In the genomic region with DNA sequence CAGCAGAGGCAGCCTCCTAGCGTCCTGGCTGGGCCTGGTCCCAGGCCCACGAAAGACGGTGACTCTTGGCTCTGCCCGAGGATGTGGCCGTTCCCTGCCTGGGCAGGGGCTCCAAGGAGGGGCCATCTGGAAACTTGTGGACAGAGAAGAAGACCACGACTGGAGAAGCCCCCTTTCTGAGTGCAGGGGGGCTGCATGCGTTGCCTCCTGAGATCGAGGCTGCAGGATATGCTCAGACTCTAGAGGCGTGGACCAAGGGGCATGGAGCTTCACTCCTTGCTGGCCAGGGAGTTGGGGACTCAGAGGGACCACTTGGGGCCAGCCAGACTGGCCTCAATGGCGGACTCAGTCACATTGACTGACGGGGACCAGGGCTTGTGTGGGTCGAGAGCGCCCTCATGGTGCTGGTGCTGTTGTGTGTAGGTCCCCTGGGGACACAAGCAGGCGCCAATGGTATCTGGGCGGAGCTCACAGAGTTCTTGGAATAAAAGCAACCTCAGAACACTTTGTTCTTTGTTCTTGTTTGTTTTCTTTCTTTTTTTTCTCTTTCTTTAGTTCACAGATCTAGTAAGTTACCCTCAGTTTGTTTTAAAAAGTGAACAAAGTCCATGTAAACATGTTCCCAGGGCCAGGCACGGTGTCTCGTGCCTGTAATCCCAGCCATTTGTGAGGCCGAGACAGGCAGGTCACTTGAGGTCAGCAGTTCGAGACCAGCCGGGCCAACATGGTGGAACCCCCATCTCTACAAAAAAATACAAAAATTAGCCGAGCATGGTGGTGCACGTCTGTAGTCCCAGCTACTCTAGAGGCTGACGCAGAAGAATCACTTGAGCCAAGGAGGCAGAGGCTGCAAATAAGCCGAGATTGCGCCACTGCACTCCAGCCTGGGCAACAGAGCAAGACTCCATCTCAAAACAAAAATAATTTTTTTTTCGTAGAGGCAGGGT, we compare ENCODE assay signal across 18 cellular contexts. TPM values are rescaled to one million over a fixed set of nuclear protein-coding genes. Genes with fewer than 3 reads are reported as not detected.
DNase-seq lines count a peak whose midpoint lies in the region; FAIRE-seq and TF ChIP-seq lines count a peak whose summit lies in the region.
"Had no signal": no experiment of that assay in that cellular context is flagged by ENCODE, and none has a peak within 500 bp of the region (broad histone marks: within the 10 kb centered on the region; RNA-seq: fewer than 3 reads in every experiment).

No MANE protein-coding gene starts in this region.

- intact Hi-C loops in breast epithelium (cut with DNase I; ENCODE audit: low total_unique reads): no loop called here

- TF ChIP-seq POLR2A in breast epithelium (IDR thresholded peaks at IDR 0.05): no peak

- no peak overlapping the region for H3K4me3 ChIP-seq in breast epithelium
- H3K4me3 ChIP-seq: SJCRH30 had no signal

- no peaks in the 10 kb centered on the region for H3K27me3 ChIP-seq in breast epithelium
- H3K27me3 ChIP-seq in layer of hippocampus (ENCODE audit: control insufficient read depth, insufficient read depth, low read length): no peaks in the 10 kb centered on the region
- H3K27me3 ChIP-seq: SJCRH30 had no signal

- H3K27ac ChIP-seq in breast epithelium (peak overlapping the region; percentile 78 to 79), layer of hippocampus (ENCODE audit: low read depth, low read length) (peak overlapping the region; percentile 63), substantia nigra (ENCODE audit: low read depth, low read length, poor library complexity, severe bottlenecking) (peak overlapping the region; percentile 35)
- H3K27ac ChIP-seq: SJCRH30 had no signal

- no peak overlapping the region for H3K4me3 Mint-ChIP-seq in activated naive CD4-positive, alpha-beta T cell treated with anti-CD3 and anti-CD28 coated beads, Interleukin-2, amount 10 ng/mL, durations not matched to agents 7 days and 5 days
- H3K4me3 Mint-ChIP-seq: CD8-positive, alpha-beta T cell; neural crest cell had no signal

- CTCF ChIA-PET in activated naive CD4-positive, alpha-beta T cell treated with anti-CD3 and anti-CD28 coated beads, Interleukin-2, amount 10 ng/mL, durations not matched to agents 7 days and 5 days (lab: Charles Lee): no interaction called here

- DNase-seq in HUDEP-2 (lab: John Stamatoyannopoulos, UW; ENCODE audit: unreplicated experiment in 76 of 76) (peak in 62 of 76 experiments; percentile 18 to 76 (median 50)), breast epithelium (ENCODE audit: low spot score in 2 of 2) (peak in 1 of 2 donors; percentile 84), substantia nigra (lab: John Stamatoyannopoulos, UW) (peak in 5 of 49 donors; percentile 21 to 42 (median 25)), D721Med (ENCODE audit: insufficient read length, low spot score) (no peak), RCC 7860 (ENCODE audit: low spot score) (no peak)
- DNase-seq in activated naive CD4-positive, alpha-beta T cell treated with anti-CD3 and anti-CD28 coated beads, Interleukin-2, amount 10 ng/mL, durations not matched to agents 7 days and 5 days: no peak
- no peak for DNase-seq in activated CD4-positive, alpha-beta T cell treated with anti-CD3 and anti-CD28 coated beads, Interleukin-2, amount 50 U/mL, for 48 hours
- DNase-seq: activated CD8-positive, alpha-beta memory T cell treated with anti-CD3 and anti-CD28 coated beads, Interleukin-2, amount 50 U/mL, for 4 hours; CD8-positive, alpha-beta T cell; dermis blood vessel endothelial cell; foreskin fibroblast; kidney glomerular epithelial cell; NCI-H1092; NCI-H526 treated with DMSO at 0.1 percent for 48 hours; SJCRH30; stimulated activated CD4-positive, alpha-beta T cell treated with anti-CD3 and anti-CD28 coated beads, Interleukin-15, amount 100 ng/mL, for 24 hours had no signal

- H3K27ac Mint-ChIP-seq in activated naive CD4-positive, alpha-beta T cell treated with anti-CD3 and anti-CD28 coated beads, Interleukin-2, amount 10 ng/mL, durations not matched to agents 7 days and 5 days: no peak overlapping the region
- H3K27ac Mint-ChIP-seq: CD8-positive, alpha-beta T cell had no signal

- H3K9me3 Mint-ChIP-seq in activated naive CD4-positive, alpha-beta T cell treated with anti-CD3 and anti-CD28 coated beads, Interleukin-2, amount 10 ng/mL, durations not matched to agents 7 days and 5 days: no peaks in the 10 kb centered on the region
- H3K9me3 Mint-ChIP-seq: CD8-positive, alpha-beta T cell; neural crest cell had no signal

- FAIRE-seq in D721Med (lab: Jason Lieb, UNC) (no peak), RCC 7860 (lab: Jason Lieb, UNC) (no peak)

- H3K9me3 ChIP-seq in breast epithelium: no peaks in the 10 kb centered on the region
- H3K9me3 ChIP-seq: SJCRH30 had no signal

- H3K36me3 ChIP-seq in breast epithelium: no peaks in the 10 kb centered on the region
- H3K36me3 ChIP-seq: SJCRH30 had no signal

- peaks cover 11% of the 10 kb centered on the region for H3K27me3 Mint-ChIP-seq in activated naive CD4-positive, alpha-beta T cell treated with anti-CD3 and anti-CD28 coated beads, Interleukin-2, amount 10 ng/mL, durations not matched to agents 7 days and 5 days

- no peaks in the 10 kb centered on the region for H3K4me1 ChIP-seq in breast epithelium

- H3K4me1 Mint-ChIP-seq in activated naive CD4-positive, alpha-beta T cell treated with anti-CD3 and anti-CD28 coated beads, Interleukin-2, amount 10 ng/mL, durations not matched to agents 7 days and 5 days: peaks cover 26% of the 10 kb centered on the region
- H3K4me1 Mint-ChIP-seq: neural crest cell had no signal

- TF ChIP-seq CTCF in breast epithelium (IDR thresholded peaks at IDR 0.05) (no peak), D721Med (IDR thresholded peaks at IDR 0.05; ENCODE audit: insufficient read depth, missing control alignments) (no peak)

- peaks cover 1% of the 10 kb centered on the region for H3K36me3 Mint-ChIP-seq in activated naive CD4-positive, alpha-beta T cell treated with anti-CD3 and anti-CD28 coated beads, Interleukin-2, amount 10 ng/mL, durations not matched to agents 7 days and 5 days

RNA-seq across cellular contexts. Expression of a gene that starts 10.2 kb away (rescaled TPM):
- 100 to 1,000 TPM in 2 of 3 donors, 10 to 100 TPM in 1; 90.9 to 186 (median 118) TPM for total RNA-seq in breast epithelium
- total RNA-seq: CD8-positive, alpha-beta T cell; neural crest cell had no signal

RNA-seq across cellular contexts. Expression of a gene that starts 16.0 kb away (rescaled TPM):
- total RNA-seq in breast epithelium: 10 to 100 TPM; 39.5 to 57.7 (median 41.3) TPM

RNA-seq across cellular contexts. Expression of a gene that starts 31.1 kb away (rescaled TPM):
- 10 to 100 TPM in 1 of 3 donors, 1 to 10 TPM in 2; 5.6 to 26.2 (median 7.8) TPM for total RNA-seq in breast epithelium

RNA-seq across cellular contexts. Expression of a gene that starts 39.0 kb away (rescaled TPM):
- total RNA-seq in breast epithelium: 100 to 1,000 TPM; 126 to 224 (median 132) TPM

RNA-seq across cellular contexts. Expression of a gene that starts 52.8 kb away (rescaled TPM):
- total RNA-seq in breast epithelium: 1,000 to 10,000 TPM in 1 of 3 donors, 100 to 1,000 TPM in 2; 676 to 1,337 (median 789) TPM

Comparison
In these comparisons a context has a peak if more than half of its experiments do, and no peak if none do; other contexts are left out.
1. DNase-seq: peak in HUDEP-2 (62 of 76); none in D721Med (single experiment), activated naive CD4-positive, alpha-beta T cell treated with anti-CD3 and anti-CD28 coated beads, Interleukin-2, amount 10 ng/mL, durations not matched to agents 7 days and 5 days (single experiment), RCC 7860 (single experiment) and activated CD4-positive, alpha-beta T cell treated with anti-CD3 and anti-CD28 coated beads, Interleukin-2, amount 50 U/mL, for 48 hours (0 of 2).
2. Peak in every context shown above with its lines, with median percentiles within 50 percentile points of each other: H3K27ac ChIP-seq.